In genomic region chr4:138915725-138916124, GRCh38 we compare ENCODE assay signal across 34 cellular contexts.
"Had no signal": no experiment of that assay in that cellular context is flagged by ENCODE, and none has a peak within 500 bp of the region (broad histone marks: within the 10 kb centered on the region; RNA-seq: fewer than 3 reads in every experiment).

No MANE protein-coding gene starts in this region.

- H3K9me3 Mint-ChIP-seq: activated CD4-positive, alpha-beta memory T cell treated with anti-CD3 and anti-CD28 coated beads for 36 hours; activated naive CD4-positive, alpha-beta T cell treated with anti-CD3 and anti-CD28 coated beads, Interleukin-2, amount 10 ng/mL, durations not matched to agents 7 days and 5 days; activated naive CD8-positive, alpha-beta T cell treated with anti-CD3 and anti-CD28 coated beads, Interleukin-2, amount 50 U/mL, for 24 hours; central memory CD8-positive, alpha-beta T cell; T-helper 1 cell treated with Interleukin-12 subunit alpha and Interleukin-12 subunit beta and Interleukin-4 antibody, amounts not matched to agents 30 μg/mL and 1 μg/mL, for 36 hours; T-helper 2 cell treated with Interferon-gamma antibody and Interleukin-4, amounts not matched to agents 5 μg/mL and 100 μg/mL, for 36 hours; WTC11 had no signal

- H3K4me3 Mint-ChIP-seq: activated CD4-positive, alpha-beta memory T cell treated with anti-CD3 and anti-CD28 coated beads for 36 hours; activated naive CD4-positive, alpha-beta T cell treated with anti-CD3 and anti-CD28 coated beads, Interleukin-2, amount 10 ng/mL, durations not matched to agents 7 days and 5 days; activated naive CD8-positive, alpha-beta T cell; activated naive CD8-positive, alpha-beta T cell treated with anti-CD3 and anti-CD28 coated beads, Interleukin-2, amount 50 U/mL, for 24 hours; central memory CD8-positive, alpha-beta T cell; T-helper 1 cell treated with Interleukin-12 subunit alpha and Interleukin-12 subunit beta and Interleukin-4 antibody, amounts not matched to agents 30 μg/mL and 1 μg/mL, for 36 hours; T-helper 2 cell treated with Interferon-gamma antibody and Interleukin-4, amounts not matched to agents 5 μg/mL and 100 μg/mL, for 36 hours; WTC11 had no signal

- H3K36me3 ChIP-seq: brain microvascular endothelial cell, cardiac muscle cell, Peyer's patch, SJSA1 had no signal

- H3K4me1 Mint-ChIP-seq: activated naive CD4-positive, alpha-beta T cell treated with anti-CD3 and anti-CD28 coated beads, Interleukin-2, amount 10 ng/mL, durations not matched to agents 7 days and 5 days had no signal

- H3K27me3 ChIP-seq: brain microvascular endothelial cell, cardiac muscle cell, Peyer's patch, SJSA1 had no signal

- H3K27ac ChIP-seq: brain microvascular endothelial cell, cardiac muscle cell, Peyer's patch, SJSA1 had no signal

- H3K36me3 Mint-ChIP-seq: activated CD4-positive, alpha-beta memory T cell treated with anti-CD3 and anti-CD28 coated beads for 36 hours; activated naive CD4-positive, alpha-beta T cell treated with anti-CD3 and anti-CD28 coated beads, Interleukin-2, amount 10 ng/mL, durations not matched to agents 7 days and 5 days; activated naive CD8-positive, alpha-beta T cell; WTC11 had no signal

- H3K4me3 ChIP-seq: cardiac muscle cell, K562, Peyer's patch, SJSA1 had no signal

- DNase-seq: activated CD4-positive, alpha-beta memory T cell treated with anti-CD3 and anti-CD28 coated beads for 36 hours; activated CD4-positive, alpha-beta T cell treated with anti-CD3 and anti-CD28 coated beads for 4 hours; activated CD4-positive, alpha-beta T cell treated with anti-CD3 and anti-CD28 coated beads, Interleukin-2, amount 50 U/mL, for 1 hour; activated CD8-positive, alpha-beta memory T cell treated with anti-CD3 and anti-CD28 coated beads, Interleukin-2, amount 50 U/mL, for 48 hours; activated effector memory CD4-positive, alpha-beta T cell treated with Interleukin-2 at 50 U/mL for 16 hours; activated naive CD4-positive, alpha-beta T cell treated with anti-CD3 and anti-CD28 coated beads, Interleukin-2, amount 10 ng/mL, durations not matched to agents 7 days and 5 days; activated naive CD8-positive, alpha-beta T cell treated with anti-CD3 and anti-CD28 coated beads, Interleukin-2, amount 50 U/mL, for 24 hours; activated T-cell treated with anti-CD3 and anti-CD28 coated beads, Interleukin-2, amount 50 U/mL, for 48 hours; anterior cingulate cortex; brain microvascular endothelial cell; NCI-H1092 treated with DMSO at 0.1 percent for 48 hours; NCI-H1417; NCI-H1694; NCI-H1930; NCI-H2081 treated with DMSO at 0.1 percent for 48 hours; NCI-H226; NCI-H446 treated with DMSO at 0.1 percent for 48 hours; NCI-H524; NCI-H69; NCI-H82; NK-92 treated with Interleukin-12 subunit alpha and Interleukin-12 subunit beta, amount 100 ng/mL, for 24 hours; PC-3; Peyer's patch; RPMI8226; SHP77 treated with DMSO at 0.1 percent for 48 hours had no signal

- ATAC-seq: activated CD4-positive, CD25-positive, alpha-beta regulatory T cell treated with anti-CD3 and anti-CD28 coated beads, Interleukin-2, amount 50 U/mL, for 24 hours; activated naive CD8-positive, alpha-beta T cell treated with anti-CD3 and anti-CD28 coated beads, Interleukin-2, amount 50 U/mL, for 24 hours; K562; PC-3; WTC11 had no signal

- H3K27me3 Mint-ChIP-seq: activated naive CD8-positive, alpha-beta T cell had no signal

- H3K27ac Mint-ChIP-seq: activated CD4-positive, alpha-beta memory T cell treated with anti-CD3 and anti-CD28 coated beads for 36 hours; activated naive CD4-positive, alpha-beta T cell treated with anti-CD3 and anti-CD28 coated beads, Interleukin-2, amount 10 ng/mL, durations not matched to agents 7 days and 5 days; activated naive CD8-positive, alpha-beta T cell; activated naive CD8-positive, alpha-beta T cell treated with anti-CD3 and anti-CD28 coated beads, Interleukin-2, amount 50 U/mL, for 24 hours; T-helper 1 cell treated with Interleukin-12 subunit alpha and Interleukin-12 subunit beta and Interleukin-4 antibody, amounts not matched to agents 30 μg/mL and 1 μg/mL, for 36 hours; T-helper 2 cell treated with Interferon-gamma antibody and Interleukin-4, amounts not matched to agents 5 μg/mL and 100 μg/mL, for 36 hours; WTC11 had no signal

- H3K9me3 ChIP-seq: Peyer's patch, SJSA1 had no signal
